ENCODE assay signal across 2 cellular contexts in genomic region chr19:47540748-47541147, GRCh38.
TF ChIP-seq lines count a peak whose summit lies in the region.

No MANE protein-coding gene starts in this region.

TF ChIP-seq in HCT116, 20 proteins besides CTCF, POLR2A, EP300 and RAD21:
- TF ChIP-seq REST (IDR thresholded peaks at IDR 0.05; ENCODE audit: low read depth) (no peak), EGR1 (IDR thresholded peaks at IDR 0.05; ENCODE audit: low read depth) (no peak), ZFX (IDR thresholded peaks at IDR 0.05) (no peak), EZH2phosphoT487 (IDR thresholded peaks at IDR 0.05; ENCODE audit: borderline replicate concordance) (no peak), SIN3A (IDR thresholded peaks at IDR 0.05; ENCODE audit: low read depth) (no peak), EZH2 (IDR thresholded peaks at IDR 0.05) (no peak), SP1 (IDR thresholded peaks at IDR 0.05; ENCODE audit: low read depth) (no peak), ELF1 (IDR thresholded peaks at IDR 0.05; ENCODE audit: borderline replicate concordance, low read depth) (no peak), ZNF274 (IDR thresholded peaks at IDR 0.05; ENCODE audit: low read depth, low read length) (no peak), SRF (IDR thresholded peaks at IDR 0.05; ENCODE audit: low read depth) (no peak), ZBTB33 (IDR thresholded peaks at IDR 0.05; ENCODE audit: extremely low read depth, insufficient replicate concordance, low read length) (no peak), TCF7L2 (IDR thresholded peaks at IDR 0.05; ENCODE audit: borderline replicate concordance, extremely low read depth, insufficient read depth, insufficient read length) (no peak), YY1 (IDR thresholded peaks at IDR 0.05; ENCODE audit: extremely low read depth, insufficient replicate concordance, low read depth, low read length) (no peak), CEBPB (IDR thresholded peaks at IDR 0.05; ENCODE audit: low read depth) (no peak), POLR2AphosphoS5 (IDR thresholded peaks at IDR 0.05; ENCODE audit: low read depth, low read length) (no peak), CBX3 (IDR thresholded peaks at IDR 0.05; ENCODE audit: low read depth) (no peak), JUND (IDR thresholded peaks at IDR 0.05) (no peak), FOSL1 (IDR thresholded peaks at IDR 0.05; ENCODE audit: low read depth) (no peak)
- TF ChIP-seq, protein P1, sequence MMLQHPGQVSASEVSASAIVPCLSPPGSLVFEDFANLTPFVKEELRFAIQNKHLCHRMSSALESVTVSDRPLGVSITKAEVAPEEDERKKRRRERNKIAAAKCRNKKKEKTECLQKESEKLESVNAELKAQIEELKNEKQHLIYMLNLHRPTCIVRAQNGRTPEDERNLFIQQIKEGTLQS (IDR thresholded peaks at IDR 0.05), result no peak
- TF ChIP-seq, protein P2, sequence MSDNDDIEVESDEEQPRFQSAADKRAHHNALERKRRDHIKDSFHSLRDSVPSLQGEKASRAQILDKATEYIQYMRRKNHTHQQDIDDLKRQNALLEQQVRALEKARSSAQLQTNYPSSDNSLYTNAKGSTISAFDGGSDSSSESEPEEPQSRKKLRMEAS (IDR thresholded peaks at IDR 0.05), result no peak

TF ChIP-seq in HepG2, 621 proteins besides CTCF, POLR2A, EP300 and RAD21:
- TF ChIP-seq STAG1 (CRISPR knock-in tag; IDR thresholded peaks at IDR 0.05) (peak; percentile 54), SIN3A (IDR thresholded peaks at IDR 0.05; ENCODE audit: borderline replicate concordance, low read depth, low read length) (no peak), ATF4 (CRISPR knock-in tag; IDR thresholded peaks at IDR 0.05) (no peak)
